ENCODE assay signal across 15 cellular contexts in the genomic region with DNA sequence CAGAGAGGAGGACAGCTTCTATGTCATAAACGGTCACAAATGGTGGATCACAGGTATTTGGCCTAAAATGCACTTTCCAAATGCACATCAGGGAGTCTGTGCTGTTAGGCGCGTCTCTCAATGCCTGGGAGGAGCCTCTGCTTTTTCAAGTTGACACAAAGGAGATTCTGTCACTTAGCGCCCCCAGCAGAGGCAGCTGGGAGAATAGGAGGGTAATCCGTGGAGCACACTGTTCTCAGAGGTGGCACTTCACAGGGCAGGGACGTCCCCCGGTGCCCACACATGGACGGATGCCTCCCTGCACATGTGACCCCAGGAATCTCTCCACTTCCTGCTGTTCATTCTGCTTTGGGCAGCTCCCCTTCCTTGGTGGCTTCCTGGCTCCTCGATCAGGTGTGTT. TPM values are rescaled to one million over a fixed set of nuclear protein-coding genes. Genes with fewer than 3 reads are reported as not detected.
A peak's percentile ranks its signal among the peaks of the same experiment; 100 is the strongest.
DNase-seq lines count a peak whose midpoint lies in the region; ATAC-seq and TF ChIP-seq lines count a peak whose summit lies in the region.
"Had no signal": no experiment of that assay in that cellular context is flagged by ENCODE, and none has a peak within 500 bp of the region (broad histone marks: within the 10 kb centered on the region; RNA-seq: fewer than 3 reads in every experiment).

No MANE protein-coding gene starts in this region.

- ATAC-seq in right cardiac atrium = peak; percentile 20 to 57
- no peak for ATAC-seq in natural killer cell treated with Interleukin-12 subunit alpha and Interleukin-12 subunit beta and Interleukin-15 and Interleukin-18, amount 100 ng/mL, for 72 hours
- ATAC-seq: HCT116 had no signal

- H3K27ac Mint-ChIP-seq in brain = peak overlapping the region in 3 of 5 experiments; percentile 76 to 94 (median 94)
- H3K27ac Mint-ChIP-seq in natural killer cell treated with Interleukin-12 subunit alpha and Interleukin-12 subunit beta and Interleukin-15 and Interleukin-18, amount 100 ng/mL, for 72 hours = no peak overlapping the region
- H3K27ac Mint-ChIP-seq: CD4-positive, alpha-beta memory T cell had no signal

- TF ChIP-seq CTCF in brain (conservative IDR thresholded peaks at IDR 0.05) (no peak), spleen (IDR thresholded peaks at IDR 0.05 in 8 of 11, conservative IDR thresholded peaks at IDR 0.05 in 3 of 11) (no peak), GM13977 (IDR thresholded peaks at IDR 0.05; ENCODE audit: extremely low read depth, insufficient read depth, missing control alignments) (no peak), GM13976 (IDR thresholded peaks at IDR 0.05; ENCODE audit: borderline replicate concordance, control extremely low read depth, extremely low read depth, insufficient read depth, missing control alignments) (no peak)

- H3K36me3 Mint-ChIP-seq in brain = peaks cover 45% of the 10 kb centered on the region
- no peaks in the 10 kb centered on the region for H3K36me3 Mint-ChIP-seq in natural killer cell treated with Interleukin-12 subunit alpha and Interleukin-12 subunit beta and Interleukin-15 and Interleukin-18, amount 100 ng/mL, for 72 hours

- no peaks in the 10 kb centered on the region for H3K9me3 Mint-ChIP-seq in brain
- no peaks in the 10 kb centered on the region for H3K9me3 Mint-ChIP-seq in natural killer cell treated with Interleukin-12 subunit alpha and Interleukin-12 subunit beta and Interleukin-15 and Interleukin-18, amount 100 ng/mL, for 72 hours
- H3K9me3 Mint-ChIP-seq: CD4-positive, alpha-beta memory T cell had no signal

- DNase-seq in right cardiac atrium (no peak), spleen (peak; percentile 23), GM13977 (ENCODE audit: low spot score) (no peak), NCI-H1694 treated with DMSO at 0.1 percent for 48 hours (lab: John Stamatoyannopoulos, UW) (no peak), GM13976 (ENCODE audit: low spot score) (no peak)
- no peak for DNase-seq in natural killer cell treated with Interleukin-12 subunit alpha and Interleukin-12 subunit beta and Interleukin-15 and Interleukin-18, amount 100 ng/mL, for 72 hours (ENCODE audit: low spot score)
- DNase-seq: CD4-positive, alpha-beta memory T cell; DMS79; IMR-90 had no signal

- H3K4me3 Mint-ChIP-seq in brain = no peak overlapping the region
- no peak overlapping the region for H3K4me3 Mint-ChIP-seq in natural killer cell treated with Interleukin-12 subunit alpha and Interleukin-12 subunit beta and Interleukin-15 and Interleukin-18, amount 100 ng/mL, for 72 hours
- H3K4me3 Mint-ChIP-seq: CD4-positive, alpha-beta memory T cell had no signal

- H3K27me3 ChIP-seq in right cardiac atrium (ENCODE audit: control insufficient read depth, insufficient read depth) = no peaks in the 10 kb centered on the region
- no peaks in the 10 kb centered on the region for H3K27me3 ChIP-seq in spleen (replicated peaks in 1 of 7)
- H3K27me3 ChIP-seq: BE2C had no signal

- TF ChIP-seq POLR2A in spleen (IDR thresholded peaks at IDR 0.05) = no peak

- H3K4me1 ChIP-seq in right cardiac atrium (ENCODE audit: control insufficient read depth, insufficient read depth, low read length) (peaks cover 5% of the 10 kb centered on the region), spleen (no peaks in the 10 kb centered on the region)
- H3K4me1 ChIP-seq: A549 had no signal

- intact Hi-C loops in right cardiac atrium (cut with DNase I) = no loop called here
- intact Hi-C loops in spleen (cut with DNase I; ENCODE audit: low total_unique reads) = no loop called here

- H3K4me1 Mint-ChIP-seq in brain = peaks cover 5% of the 10 kb centered on the region
- no peaks in the 10 kb centered on the region for H3K4me1 Mint-ChIP-seq in natural killer cell treated with Interleukin-12 subunit alpha and Interleukin-12 subunit beta and Interleukin-15 and Interleukin-18, amount 100 ng/mL, for 72 hours (ENCODE audit: low read depth in 2 of 2)
- H3K4me1 Mint-ChIP-seq: CD4-positive, alpha-beta memory T cell had no signal

- whole genome bisulfite sequencing in right cardiac atrium = 71% methylated on average over 9 of the region's 9 CpGs
- 79 to 94% (median 86%) methylated on average over 9 of the region's 9 CpGs for WGBS in spleen, 5 donors

- peak overlapping the region; percentile 77 for H3K27ac ChIP-seq in cingulate gyrus (ENCODE audit: low read depth, low read length)
- no peak overlapping the region for H3K27ac ChIP-seq in right cardiac atrium (ENCODE audit: low read length)
- H3K27ac ChIP-seq in spleen = no peak overlapping the region
- H3K27ac ChIP-seq: A549, C4-2B had no signal

- H3K27me3 Mint-ChIP-seq in brain = no peaks in the 10 kb centered on the region
- H3K27me3 Mint-ChIP-seq in natural killer cell treated with Interleukin-12 subunit alpha and Interleukin-12 subunit beta and Interleukin-15 and Interleukin-18, amount 100 ng/mL, for 72 hours = no peaks in the 10 kb centered on the region
- H3K27me3 Mint-ChIP-seq: CD4-positive, alpha-beta memory T cell had no signal

- H3K9me3 ChIP-seq in right cardiac atrium (ENCODE audit: control insufficient read depth, low read length) = no peaks in the 10 kb centered on the region
- no peaks in the 10 kb centered on the region for H3K9me3 ChIP-seq in spleen
- H3K9me3 ChIP-seq: A549, BE2C had no signal

- H3K4me3 ChIP-seq in right cardiac atrium (ENCODE audit: low read length) (no peak overlapping the region), spleen (no peak overlapping the region)
- H3K4me3 ChIP-seq: A549 had no signal

- in situ Hi-C loops in GM13977 (cut with MboI; ENCODE audit: low pct_unique_long_range_greater_than_20kb, low sequenced_read_pairs, unreplicated experiment) = no loop called here
- in situ Hi-C loops in GM13976 (cut with MboI; ENCODE audit: low sequenced_read_pairs, unreplicated experiment) = no loop called here

- H3K36me3 ChIP-seq in spleen = peaks cover 6 to 91% (median 62%) of the 10 kb centered on the region in 6 donors

RNA-seq across cellular contexts. Expression of a gene that starts 19.4 kb away (rescaled TPM):
- polyA plus RNA-seq in brain (ENCODE audit: insufficient read depth, low read depth, low replicate concordance) (157 TPM), right cardiac atrium (284 TPM), spleen (10 to 100 TPM; 30.8 to 33.4 (median 32.7) TPM)
- total RNA-seq in right cardiac atrium (100 to 1,000 TPM; 307 to 423 (median 349) TPM), spleen (10 to 100 TPM; 47.0 to 78.9 (median 53.5) TPM)
- total RNA-seq in natural killer cell treated with Interleukin-12 subunit alpha and Interleukin-12 subunit beta and Interleukin-15 and Interleukin-18, amount 100 ng/mL, for 72 hours = not detected

Comparison
In these comparisons a context has a peak if more than half of its experiments do, and no peak if none do; other contexts are left out.
1. H3K27ac Mint-ChIP-seq: peak in brain (3 of 5); none in natural killer cell treated with Interleukin-12 subunit alpha and Interleukin-12 subunit beta and Interleukin-15 and Interleukin-18, amount 100 ng/mL, for 72 hours (0 of 2).
2. ATAC-seq: peak in right cardiac atrium (2 of 2); none in natural killer cell treated with Interleukin-12 subunit alpha and Interleukin-12 subunit beta and Interleukin-15 and Interleukin-18, amount 100 ng/mL, for 72 hours (0 of 2).
3. RNA of a gene that starts 19.4 kb away (total RNA-seq): 307 to 423 TPM in right cardiac atrium and 47.0 to 78.9 TPM in spleen; not detected in natural killer cell treated with Interleukin-12 subunit alpha and Interleukin-12 subunit beta and Interleukin-15 and Interleukin-18, amount 100 ng/mL, for 72 hours; every median in the first group is over 10 times any median in the second.